In genomic region chr10:8137726-8138125, GRCh38 we compare ENCODE assay signal across 13 cellular contexts.
DNase-seq lines count a peak whose midpoint lies in the region; TF ChIP-seq lines count a peak whose summit lies in the region.
"Had no signal": no experiment of that assay in that cellular context is flagged by ENCODE, and none has a peak within 500 bp of the region (broad histone marks: within the 10 kb centered on the region; RNA-seq: fewer than 3 reads in every experiment).

No MANE protein-coding gene starts in this region.

- no peak for TF ChIP-seq CTCF in sigmoid colon (IDR thresholded peaks at IDR 0.05)

- H3K27me3 Mint-ChIP-seq in stimulated activated naive CD8-positive, alpha-beta T cell treated with anti-CD3 and anti-CD28 coated beads, Interleukin-15, Interleukin-2, amounts not matched to agents 100 ng/mL and 50 ng/mL, for 24 hours = peaks cover 8% of the 10 kb centered on the region

- TF ChIP-seq POLR2A in sigmoid colon (IDR thresholded peaks at IDR 0.05) = no peak

- TF ChIP-seq EP300 in sigmoid colon (IDR thresholded peaks at IDR 0.05) = no peak

- peak; percentile 26 for DNase-seq in activated T-cell treated with anti-CD3 and anti-CD28 coated beads for 24 hours (ENCODE audit: low read depth)
- DNase-seq in activated T-cell treated with anti-CD3 and anti-CD28 coated beads for 4 hours = no peak
- DNase-seq in RPMI7951 (ENCODE audit: low read depth) = peak; percentile 49
- DNase-seq in activated effector memory CD4-positive, alpha-beta T cell treated with Interleukin-2 at 50 U/mL for 16 hours = peak; percentile 13
- no peak for DNase-seq in sigmoid colon
- no peak for DNase-seq in H4 (ENCODE audit: low spot score)
- DNase-seq in NCI-H128 (lab: John Stamatoyannopoulos, UW; ENCODE audit: unreplicated experiment) = no peak
- DNase-seq: NCI-H446 treated with DMSO at 0.1 percent for 48 hours, SIG-M5 had no signal

- no peaks in the 10 kb centered on the region for H3K36me3 ChIP-seq in sigmoid colon
- H3K36me3 ChIP-seq: breast epithelium had no signal

- H3K4me3 Mint-ChIP-seq in stimulated activated naive CD8-positive, alpha-beta T cell treated with anti-CD3 and anti-CD28 coated beads, Interleukin-15, Interleukin-2, amounts not matched to agents 100 ng/mL and 50 ng/mL, for 24 hours = peak overlapping the region; percentile 78

- peaks cover 4% of the 10 kb centered on the region for H3K36me3 Mint-ChIP-seq in stimulated activated naive CD8-positive, alpha-beta T cell treated with anti-CD3 and anti-CD28 coated beads, Interleukin-15, Interleukin-2, amounts not matched to agents 100 ng/mL and 50 ng/mL, for 24 hours (ENCODE audit: low read depth)

- no peak overlapping the region for H3K27ac ChIP-seq in sigmoid colon
- H3K27ac ChIP-seq: A549, breast epithelium had no signal

- H3K27ac Mint-ChIP-seq in stimulated activated naive CD8-positive, alpha-beta T cell treated with anti-CD3 and anti-CD28 coated beads, Interleukin-15, Interleukin-2, amounts not matched to agents 100 ng/mL and 50 ng/mL, for 24 hours = peak overlapping the region; percentile 96

- H3K4me1 ChIP-seq in sigmoid colon = no peaks in the 10 kb centered on the region
- H3K4me1 ChIP-seq: A549, breast epithelium had no signal

- WGBS in sigmoid colon, 2 donors = 58 to 78% methylated on average over 6 of the region's 6 CpGs

- H3K9me3 Mint-ChIP-seq in stimulated activated naive CD8-positive, alpha-beta T cell treated with anti-CD3 and anti-CD28 coated beads, Interleukin-15, Interleukin-2, amounts not matched to agents 100 ng/mL and 50 ng/mL, for 24 hours = no peaks in the 10 kb centered on the region

- intact Hi-C loops in sigmoid colon (cut with DNase I) = no loop called here

- no peak overlapping the region for H3K4me3 ChIP-seq in sigmoid colon
- H3K4me3 ChIP-seq: A549, breast epithelium, K562 had no signal

- H3K9me3 ChIP-seq in sigmoid colon = no peaks in the 10 kb centered on the region
- H3K9me3 ChIP-seq: A549, breast epithelium had no signal

- H3K27me3 ChIP-seq in sigmoid colon = no peaks in the 10 kb centered on the region

- peaks cover 49% of the 10 kb centered on the region for H3K4me1 Mint-ChIP-seq in stimulated activated naive CD8-positive, alpha-beta T cell treated with anti-CD3 and anti-CD28 coated beads, Interleukin-15, Interleukin-2, amounts not matched to agents 100 ng/mL and 50 ng/mL, for 24 hours (ENCODE audit: low read depth)

Comparison
In these comparisons a context has a peak if more than half of its experiments do, and no peak if none do; other contexts are left out.
1. DNase-seq: peak in activated T-cell treated with anti-CD3 and anti-CD28 coated beads for 24 hours (single experiment), RPMI7951 (single experiment) and activated effector memory CD4-positive, alpha-beta T cell treated with Interleukin-2 at 50 U/mL for 16 hours (single experiment); none in activated T-cell treated with anti-CD3 and anti-CD28 coated beads for 4 hours (single experiment), sigmoid colon (single experiment), H4 (single experiment) and NCI-H128 (single experiment).